Comparison of ENCODE assay signal across 1 cellular context in genomic region chr2:55018619-55019018, GRCh38.
TF ChIP-seq lines count a peak whose summit lies in the region.

No MANE protein-coding gene starts in this region.

TF ChIP-seq in IMR-90, 13 proteins besides CTCF, POLR2A, EP300 and RAD21:
- TF ChIP-seq NFE2L2 (IDR thresholded peaks at IDR 0.05; ENCODE audit: low read depth, low read length) (no peak), ELK1 (IDR thresholded peaks at IDR 0.05; ENCODE audit: borderline replicate concordance, low read depth, low read length) (no peak), RCOR1 (IDR thresholded peaks at IDR 0.05; ENCODE audit: insufficient replicate concordance, low read length) (no peak), MXI1 (IDR thresholded peaks at IDR 0.05; ENCODE audit: borderline replicate concordance, low read depth, low read length) (no peak), FOS (IDR thresholded peaks at IDR 0.05; ENCODE audit: low read depth, low read length) (no peak), MAZ (IDR thresholded peaks at IDR 0.05; ENCODE audit: borderline replicate concordance, low read depth, low read length) (no peak), CHD1 (IDR thresholded peaks at IDR 0.05; ENCODE audit: low read depth, low read length) (no peak), MAFK (IDR thresholded peaks at IDR 0.05; ENCODE audit: low read depth, low read length) (no peak)
- TF ChIP-seq, protein P1, sequence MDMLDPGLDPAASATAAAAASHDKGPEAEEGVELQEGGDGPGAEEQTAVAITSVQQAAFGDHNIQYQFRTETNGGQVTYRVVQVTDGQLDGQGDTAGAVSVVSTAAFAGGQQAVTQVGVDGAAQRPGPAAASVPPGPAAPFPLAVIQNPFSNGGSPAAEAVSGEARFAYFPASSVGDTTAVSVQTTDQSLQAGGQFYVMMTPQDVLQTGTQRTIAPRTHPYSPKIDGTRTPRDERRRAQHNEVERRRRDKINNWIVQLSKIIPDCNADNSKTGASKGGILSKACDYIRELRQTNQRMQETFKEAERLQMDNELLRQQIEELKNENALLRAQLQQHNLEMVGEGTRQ (IDR thresholded peaks at IDR 0.05; ENCODE audit: low read depth, low read length) = no peak
